Comparison of ENCODE assay signal across 1 cellular context in genomic region chr17:41785091-41785875, GRCh38.
TF ChIP-seq lines count a peak whose summit lies in the region.

No MANE protein-coding gene starts in this region.

TF ChIP-seq in HEK293, 187 proteins besides CTCF, POLR2A, EP300 and RAD21 (continued from another document):
- TF ChIP-seq PATZ1 (tag by site-specific recombination; IDR thresholded peaks at IDR 0.05) (peak; percentile 78), ZNF398 (tag by site-specific recombination; IDR thresholded peaks at IDR 0.05) (peak; percentile 76), SP2 (tag by site-specific recombination; IDR thresholded peaks at IDR 0.05) (peak; percentile 50), ZNF362 (tag by site-specific recombination; IDR thresholded peaks at IDR 0.05) (no peak), KLF1 (tag by site-specific recombination; IDR thresholded peaks at IDR 0.05) (peak; percentile 96), ZNF394 (tag by site-specific recombination; IDR thresholded peaks at IDR 0.05; ENCODE audit: borderline replicate concordance) (no peak), KLF10 (tag by site-specific recombination; IDR thresholded peaks at IDR 0.05) (peak; percentile 75), PRDM6 (tag by site-specific recombination; IDR thresholded peaks at IDR 0.05) (no peak), ZNF26 (tag by site-specific recombination; IDR thresholded peaks at IDR 0.05) (no peak), ZFP69B (tag by site-specific recombination; IDR thresholded peaks at IDR 0.05) (peak; percentile 63), ZNF266 (tag by site-specific recombination; IDR thresholded peaks at IDR 0.05; ENCODE audit: low read depth) (no peak), PRDM1 (tag by site-specific recombination; IDR thresholded peaks at IDR 0.05) (peak; percentile 86), ZFHX2 (tag by site-specific recombination; conservative IDR thresholded peaks at IDR 0.05) (peak; percentile 23; the same call in 1 of the 2 replicates), TSHZ1 (tag by site-specific recombination; IDR thresholded peaks at IDR 0.05; ENCODE audit: borderline replicate concordance) (no peak), ZNF843 (tag by site-specific recombination; IDR thresholded peaks at IDR 0.05) (no peak), INSM2 (tag by site-specific recombination; IDR thresholded peaks at IDR 0.05) (peak; percentile 57; the same call in 1 of the 2 replicates), ZBTB26 (tag by site-specific recombination; optimal IDR thresholded peaks at IDR 0.05) (no peak), ZNF692 (tag by site-specific recombination; IDR thresholded peaks at IDR 0.05) (peak; percentile 40; the same call in 1 of the 2 replicates), ZNF830 (tag by site-specific recombination; IDR thresholded peaks at IDR 0.05; ENCODE audit: low read depth) (no peak), ZNF777 (tag by site-specific recombination; IDR thresholded peaks at IDR 0.05; ENCODE audit: borderline replicate concordance) (no peak)
